ENCODE assay signal across 18 cellular contexts in genomic region chr1:107419003-107419402, GRCh38.
DNase-seq lines count a peak whose midpoint lies in the region; ATAC-seq, FAIRE-seq and TF ChIP-seq lines count a peak whose summit lies in the region.
"Had no signal": no experiment of that assay in that cellular context is flagged by ENCODE, and none has a peak within 500 bp of the region (broad histone marks: within the 10 kb centered on the region; RNA-seq: fewer than 3 reads in every experiment).

No MANE protein-coding gene starts in this region.

- no peak overlapping the region for H4K5ac ChIP-seq in H1 (ENCODE audit: insufficient read length, low read depth, low read length)

- DNase-seq in SIG-M5 treated with dmso at 0.1 percent for 504 hours (lab: John Stamatoyannopoulos, UW; ENCODE audit: unreplicated experiment): peak; percentile 15
- DNase-seq in SIG-M5 (lab: John Stamatoyannopoulos, UW): no peak
- DNase-seq in H1 (ENCODE audit: low read depth in 1 of 2, low spot score in 2 of 2): no peak
- DNase-seq in C1 segment of cervical spinal cord (lab: John Stamatoyannopoulos, UW): no peak
- DNase-seq: 8988T; ACHN; Calu3; CD4-positive, alpha-beta T cell; DMS 273 treated with DMSO at 0.1 percent for 48 hours; HCEC 1CT; HFFc6 had no signal

- H3K4ac ChIP-seq in H1 (replicated peaks; ENCODE audit: insufficient read length, low read depth, low read length): no peak overlapping the region

- H3K9me3 ChIP-seq in H1 (ENCODE audit: insufficient read depth in 2 of 2, low read depth in 1 of 2, low read length in 1 of 2) (no peaks in the 10 kb centered on the region), iPS-15b (ENCODE audit: control insufficient read depth, insufficient read depth, low read length) (no peaks in the 10 kb centered on the region)
- H3K9me3 ChIP-seq: BLaER1 treated with 17β-estradiol and CSF1 and Interleukin-3, amounts not matched to agents 10 nM and 100 nM had no signal

- no peak overlapping the region for H3K18ac ChIP-seq in H1 (ENCODE audit: extremely low read depth, low read length)

- H2AK5ac ChIP-seq in H1 (ENCODE audit: low read depth, low read length): no peak overlapping the region

- no peak overlapping the region for H4K8ac ChIP-seq in H1 (ENCODE audit: extremely low read depth, insufficient read depth, low read length)

- H2AFZ ChIP-seq in H1 (ENCODE audit: low read length): peak overlapping the region; percentile 71; the same call in 1 of the 2 replicates

- TF ChIP-seq RAD21 in H1 (IDR thresholded peaks at IDR 0.05 in 1 of 2, conservative IDR thresholded peaks at IDR 0.05 in 1 of 2; ENCODE audit: low read depth in 2 of 2, low read length in 2 of 2): no peak

- H3K79me2 ChIP-seq in H1 (ENCODE audit: control insufficient read depth in 1 of 2, insufficient read depth in 2 of 2, low read length in 2 of 2): no peaks in the 10 kb centered on the region

- TF ChIP-seq POLR2A in H1 (IDR thresholded peaks at IDR 0.05; ENCODE audit: control extremely low read depth in 1 of 2, low read depth in 2 of 2, low read length in 2 of 2): no peak

- peaks cover 0 to 13% (median 0%) of the 10 kb centered on the region in 4 experiments; a peak in 2 of 7 replicates for H3K4me1 ChIP-seq in H1 (replicated peaks in 1 of 4; ENCODE audit: control insufficient read depth in 3 of 4, insufficient read depth in 4 of 4, low read length in 3 of 4)
- peaks cover 16% of the 10 kb centered on the region for H3K4me1 ChIP-seq in iPS-15b (ENCODE audit: control insufficient read depth, insufficient read depth, low read length)

- H2BK15ac ChIP-seq in H1 (ENCODE audit: low read length): no peak overlapping the region

- H3K36me3 ChIP-seq in H1 (ENCODE audit: control insufficient read depth in 2 of 4, insufficient read depth in 4 of 4, low read length in 3 of 4) (no peaks in the 10 kb centered on the region), iPS-15b (ENCODE audit: control insufficient read depth, insufficient read depth, low read length) (no peaks in the 10 kb centered on the region)
- H3K36me3 ChIP-seq: BLaER1 treated with 17β-estradiol and CSF1 and Interleukin-3, amounts not matched to agents 10 nM and 100 nM had no signal

- no peak overlapping the region for H4K91ac ChIP-seq in H1 (replicated peaks; ENCODE audit: insufficient read length, low read length)

- no peaks in the 10 kb centered on the region for H3K79me1 ChIP-seq in H1 (ENCODE audit: low read depth, low read length)

- TF ChIP-seq CTCF in H1 (IDR thresholded peaks at IDR 0.05; ENCODE audit: control extremely low read depth in 1 of 3, insufficient read depth in 1 of 3, low read depth in 1 of 3, low read length in 3 of 3): no peak

- H2BK5ac ChIP-seq in H1 (ENCODE audit: low read depth, low read length): 0 out of 2 replicates have a peak overlapping the region, but pooled peaks have one; percentile 9

- POLR2A ChIA-PET in H1 (lab: Charles Lee; ENCODE audit: partially characterized antibody): no interaction called here

- H3K27me3 ChIP-seq in H1 (replicated peaks in 1 of 4; ENCODE audit: control insufficient read depth in 3 of 4, extremely low read depth in 1 of 4, insufficient read depth in 3 of 4, low read length in 3 of 4) (no peaks in the 10 kb centered on the region), iPS-15b (ENCODE audit: control insufficient read depth, insufficient read depth, low read length) (no peaks in the 10 kb centered on the region)
- H3K27me3 ChIP-seq: BLaER1 treated with 17β-estradiol and CSF1 and Interleukin-3, amounts not matched to agents 10 nM and 100 nM had no signal

- no peak overlapping the region for H2BK20ac ChIP-seq in H1 (ENCODE audit: low read length)

- H4K20me1 ChIP-seq in H1 (replicated peaks in 1 of 2; ENCODE audit: control insufficient read depth in 1 of 2, insufficient read depth in 2 of 2, low read length in 2 of 2): no peaks in the 10 kb centered on the region
- H4K20me1 ChIP-seq: BLaER1 treated with 17β-estradiol and CSF1 and Interleukin-3, amounts not matched to agents 10 nM and 100 nM had no signal

- no peak overlapping the region for H3K4me2 ChIP-seq in H1 (ENCODE audit: insufficient read depth in 1 of 2, low read depth in 2 of 2, low read length in 2 of 2)

- no peak overlapping the region for H2BK120ac ChIP-seq in H1 (replicated peaks; ENCODE audit: low read depth, low read length)

- no peak overlapping the region for H3K4me3 ChIP-seq in H1 (ENCODE audit: extremely low read depth in 1 of 4, insufficient read depth in 2 of 4, low read depth in 3 of 4, low read length in 4 of 4)
- no peak overlapping the region for H3K4me3 ChIP-seq in iPS-15b (ENCODE audit: low read depth, low read length)
- H3K4me3 ChIP-seq: BLaER1 treated with 17β-estradiol and CSF1 and Interleukin-3, amounts not matched to agents 10 nM and 100 nM; GM12878 had no signal

- no peak overlapping the region for H3K14ac ChIP-seq in H1 (ENCODE audit: insufficient read length)

- no peak for TF ChIP-seq EP300 in H1 (IDR thresholded peaks at IDR 0.05; ENCODE audit: borderline replicate concordance in 1 of 2, low read depth in 2 of 2, low read length in 2 of 2)

- ATAC-seq in HG03521 (IDR thresholded peaks at IDR 0.05; ENCODE audit: unreplicated experiment): no peak
- no peak for ATAC-seq in GM19455 (IDR thresholded peaks at IDR 0.05; ENCODE audit: unreplicated experiment)
- ATAC-seq: GM12878 had no signal

- H3K56ac ChIP-seq in H1 (replicated peaks; ENCODE audit: insufficient read length, low read depth, low read length): no peak overlapping the region

- CTCF ChIA-PET in H1 (lab: Charles Lee; ENCODE audit: partially characterized antibody): interaction anchor here (0.9 to 5.1 kb wide), 4 partner anchors 11 to 222 kb away, joined by 3 to 24 read pairs (median 4); no protein-coding TSS in a partner anchor

- no peak overlapping the region for H3K27ac ChIP-seq in H1 (ENCODE audit: low read depth, low read length)
- H3K27ac ChIP-seq: BLaER1 treated with 17β-estradiol and CSF1 and Interleukin-3, amounts not matched to agents 10 nM and 100 nM; HL-60 had no signal

- H3K9ac ChIP-seq in H1 (replicated peaks in 1 of 4; ENCODE audit: extremely low read depth in 1 of 4, low read depth in 3 of 4, low read length in 3 of 4) (no peak overlapping the region), iPS-15b (ENCODE audit: low read depth, low read length) (peak overlapping the region; percentile 26)
- H3K9ac ChIP-seq: BLaER1 treated with 17β-estradiol and CSF1 and Interleukin-3, amounts not matched to agents 10 nM and 100 nM had no signal

- no peak overlapping the region for H3K23ac ChIP-seq in H1 (ENCODE audit: insufficient read length)

- FAIRE-seq in H1 (lab: Jason Lieb, UNC): no peak
- FAIRE-seq: GM12878, GM18507 had no signal

- WGBS in H1 (ENCODE audit: extremely low coverage in 1 of 2, insufficient coverage in 1 of 2, insufficient read length in 1 of 2, insufficient replicate concordance in 2 of 2, low coverage in 1 of 2, low lambda C conversion rate in 2 of 2, missing lambda C conversion rate in 1 of 2), 2 experiments: 71% methylated on average over 2 of the region's 2 CpGs; no CpG with 5 or more reads in 1 of the 2 experiments

- no peaks in the 10 kb centered on the region for H3K23me2 ChIP-seq in H1 (ENCODE audit: low read depth, low read length)

- H2BK12ac ChIP-seq in H1 (ENCODE audit: low read depth, low read length): 0 out of 2 replicates have a peak overlapping the region, but pooled peaks have one; percentile 11

TF ChIP-seq in H1, 55 proteins besides CTCF, POLR2A, EP300 and RAD21:
- TF ChIP-seq RBBP5 (IDR thresholded peaks at IDR 0.05; ENCODE audit: borderline replicate concordance, low read depth, low read length): no peak
- no peak for TF ChIP-seq JUND (IDR thresholded peaks at IDR 0.05; ENCODE audit: low read length)
TF ChIP-seq in H1: peak in this region for 0.
